In genomic region chr5:173015240-173016068, GRCh38 we compare ENCODE assay signal across 1 cellular context.
A peak's percentile ranks its signal among the peaks of the same experiment; 100 is the strongest.
TF ChIP-seq lines count a peak whose summit lies in the region.

No MANE protein-coding gene starts in this region.

TF ChIP-seq in IMR-90, 13 proteins besides CTCF, POLR2A, EP300 and RAD21:
- peak; percentile 16; the same call in 1 of the 2 replicates for TF ChIP-seq CEBPB (IDR thresholded peaks at IDR 0.05; ENCODE audit: low read depth, low read length)
